Comparison of ENCODE assay signal across 8 cellular contexts in the genomic region with DNA sequence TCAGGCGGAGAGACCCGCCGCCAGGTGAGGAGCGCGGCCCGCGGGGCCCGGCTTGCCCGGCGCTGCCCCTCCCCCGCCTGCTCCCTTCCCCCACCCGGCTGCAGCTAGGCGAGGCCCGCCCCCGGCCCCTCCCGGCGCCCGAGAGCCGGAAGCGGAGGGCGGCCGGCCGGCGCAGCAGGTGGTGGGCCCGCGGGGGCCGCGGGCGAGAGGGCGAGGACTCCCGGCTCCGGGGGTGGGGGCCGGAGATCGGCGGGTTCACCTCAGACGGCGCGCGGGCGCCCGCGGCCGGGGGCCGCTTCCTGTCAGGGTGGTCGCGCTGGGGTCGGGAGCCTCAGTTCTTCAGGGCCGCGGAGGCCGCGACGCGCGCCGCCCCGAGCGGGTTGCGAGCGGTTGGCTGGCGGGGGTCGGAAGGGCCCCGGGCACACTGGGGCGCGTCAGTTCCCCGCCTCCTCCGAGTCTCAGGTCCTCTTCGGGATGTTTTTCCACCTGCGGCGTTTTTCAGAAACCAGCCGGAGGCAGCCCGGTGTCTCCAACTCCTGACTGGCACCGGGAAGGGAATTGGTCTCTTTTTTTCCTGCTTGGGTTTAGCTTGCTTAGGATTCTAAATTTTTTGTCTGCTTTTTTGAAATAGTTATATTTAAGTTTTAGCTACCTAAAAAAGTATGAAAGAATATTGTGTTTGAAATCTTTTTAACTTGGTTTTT. TPM values are rescaled to one million over a fixed set of nuclear protein-coding genes. Genes with fewer than 3 reads are reported as not detected.
DNase-seq lines count a peak whose midpoint lies in the region; ATAC-seq, FAIRE-seq and TF ChIP-seq lines count a peak whose summit lies in the region.

No MANE protein-coding gene starts in this region.

- H3K27me3 ChIP-seq in DOHH2 (ENCODE audit: control insufficient read depth, low read length) = no peaks in the 10 kb centered on the region
- H3K27me3 ChIP-seq in K562 (ENCODE audit: control insufficient read depth in 2 of 2, insufficient read depth in 2 of 2, low read length in 2 of 2) = no peaks in the 10 kb centered on the region
- H3K27me3 ChIP-seq in iPS-20b (ENCODE audit: insufficient read depth, low read length) = peaks cover 9% of the 10 kb centered on the region
- peaks cover 8% of the 10 kb centered on the region for H3K27me3 ChIP-seq in smooth muscle cell (ENCODE audit: low read depth)

- in situ Hi-C loops in K562 (cut with MboI) = no loop called here

- H2AFZ ChIP-seq in K562 (ENCODE audit: low read depth, low read length) = peak overlapping the region; percentile 80
- no peak overlapping the region for H2AFZ ChIP-seq in smooth muscle cell (ENCODE audit: low read depth)

- H3K9me2 ChIP-seq in DOHH2 (replicated peaks; ENCODE audit: control insufficient read depth, low read length) = no peaks in the 10 kb centered on the region

- H3K9me1 ChIP-seq in K562 (ENCODE audit: control insufficient read depth, insufficient read depth, low read length) = no peaks in the 10 kb centered on the region

- H3K9ac ChIP-seq in K562 (ENCODE audit: insufficient read depth in 1 of 2, low read depth in 2 of 2, low read length in 2 of 2) (peak overlapping the region; percentile 91 to 96), iPS-20b (ENCODE audit: low read depth, low read length) (peak overlapping the region; percentile 98), smooth muscle cell (ENCODE audit: low read depth) (peak overlapping the region; percentile 84)

- H3K4me1 ChIP-seq in DOHH2 (ENCODE audit: control insufficient read depth, low read length) (peaks cover 47% of the 10 kb centered on the region), K562 (replicated peaks in 1 of 2; ENCODE audit: control insufficient read depth in 2 of 2, insufficient read depth in 2 of 2, low read length in 2 of 2) (peaks cover 7 to 12% of the 10 kb centered on the region in 2 experiments; a peak in 4 of 5 replicates), iPS-20b (ENCODE audit: insufficient read depth, low read length) (peaks cover 22% of the 10 kb centered on the region), smooth muscle cell (ENCODE audit: low read depth) (peaks cover 20% of the 10 kb centered on the region)

- H3K79me2 ChIP-seq in DOHH2 (ENCODE audit: control insufficient read depth, low read length) (peaks cover 50% of the 10 kb centered on the region), K562 (ENCODE audit: control insufficient read depth, insufficient read depth, low read length) (peaks cover 51% of the 10 kb centered on the region), smooth muscle cell (ENCODE audit: low read depth) (peaks cover 42% of the 10 kb centered on the region)

- peak overlapping the region; percentile 84 for H3K4me2 ChIP-seq in DOHH2 (ENCODE audit: low read length)
- peak overlapping the region; percentile 81 for H3K4me2 ChIP-seq in K562 (ENCODE audit: insufficient read depth, low read length)
- peak overlapping the region; percentile 89 for H3K4me2 ChIP-seq in smooth muscle cell

- H3K9me3 ChIP-seq in DOHH2 (ENCODE audit: control insufficient read depth, insufficient read depth, low read length) (no peaks in the 10 kb centered on the region), K562 (replicated peaks; ENCODE audit: control insufficient read depth, insufficient read depth, low read depth, low read length) (peaks cover 7% of the 10 kb centered on the region), iPS-20b (ENCODE audit: insufficient read depth, low read depth, low read length) (no peaks in the 10 kb centered on the region), smooth muscle cell (replicated peaks; ENCODE audit: low read depth) (no peaks in the 10 kb centered on the region)

- no peak for TF ChIP-seq RAD21 in K562 (CRISPR knock-in tag; conservative IDR thresholded peaks at IDR 0.05 in 1 of 2, IDR thresholded peaks at IDR 0.05 in 1 of 2)

- POLR2A ChIA-PET in K562 (lab: Yijun Ruan, JAX) = interaction anchor here (0.6 to 4.2 kb wide), 9 partner anchors 11 to 207 kb away, joined by 3 to 27 read pairs (median 3); no protein-coding TSS in a partner anchor

- TF ChIP-seq POLR2A in K562 (conservative IDR thresholded peaks at IDR 0.05) = no peak

- intact Hi-C loops in K562 (cut with micrococcal nuclease) = loop anchor here (2.0 to 10.0 kb wide), 3 partner anchors 95 to 165 kb away; a partner anchor contains a TSS

- no peak for FAIRE-seq in K562 (lab: Jason Lieb, UNC)

- H3K4me3 ChIP-seq in DOHH2 (ENCODE audit: low read length) = peak overlapping the region; percentile 75
- peak overlapping the region; percentile 85 for H3K4me3 ChIP-seq in K562
- H3K4me3 ChIP-seq in iPS-20b (ENCODE audit: low read length) = peak overlapping the region; percentile 97
- peak overlapping the region; percentile 77 for H3K4me3 ChIP-seq in smooth muscle cell

- BruUV-seq in K562 (replicated peaks; lab: Mats Ljungman, UMichigan) = no TSS peak

- no peak for TF ChIP-seq EP300 in K562 (IDR thresholded peaks at IDR 0.05; ENCODE audit: low read length)

- DNase-seq in RPMI8226 (peak; percentile 88), K562 (ENCODE audit: extremely low read depth in 1 of 4, low spot score in 3 of 4) (peak; percentile 83 to 91 (median 90)), smooth muscle cell (lab: John Stamatoyannopoulos, UW; ENCODE audit: unreplicated experiment) (peak; percentile 84), cerebellar nuclear complex (lab: John Stamatoyannopoulos, UW) (no peak)

- H4K20me1 ChIP-seq in DOHH2 (ENCODE audit: control insufficient read depth, insufficient read depth, low read depth, low read length) = no peaks in the 10 kb centered on the region; the same call in none of the 2 replicates
- 0 out of 2 replicates have a peak, but pooled peaks cover 5% of the 10 kb centered on the region for H4K20me1 ChIP-seq in K562 (replicated peaks; ENCODE audit: control insufficient read depth, insufficient read depth, low read length)
- peaks cover 47% of the 10 kb centered on the region for H4K20me1 ChIP-seq in smooth muscle cell (ENCODE audit: low read depth)

- TF ChIP-seq CTCF in DOHH2 (IDR thresholded peaks at IDR 0.05; ENCODE audit: low read depth, low read length, poor library complexity, severe bottlenecking) = no peak
- no peak for TF ChIP-seq CTCF in K562 (IDR thresholded peaks at IDR 0.05 in 2 of 3, conservative IDR thresholded peaks at IDR 0.05 in 1 of 3; ENCODE audit: insufficient read depth in 2 of 3, low read depth in 1 of 3, low read length in 3 of 3)
- no peak for TF ChIP-seq CTCF in smooth muscle cell (IDR thresholded peaks at IDR 0.05; ENCODE audit: borderline replicate concordance, insufficient read depth, poor library complexity, severe bottlenecking)

- CTCF ChIA-PET in K562 (lab: Yijun Ruan, JAX; ENCODE audit: low intra/inter-chr PET ratio) = interaction anchor here (1.6 kb wide), 1 partner anchor 113 kb away, joined by 3 read pairs; no protein-coding TSS in a partner anchor

- peak; percentile 56 for ATAC-seq in GM19455 (IDR thresholded peaks at IDR 0.05; ENCODE audit: unreplicated experiment)
- peak; percentile 27 for ATAC-seq in HG03565 (IDR thresholded peaks at IDR 0.05; ENCODE audit: unreplicated experiment)
- ATAC-seq in K562 = peak; percentile 75

- H3K27ac ChIP-seq in DOHH2 (ENCODE audit: low read depth, low read length) = peak overlapping the region; percentile 73
- peak overlapping the region; percentile 95 for H3K27ac ChIP-seq in K562 (ENCODE audit: extremely low read depth, low read depth, low read length)
- peak overlapping the region; percentile 86 for H3K27ac ChIP-seq in iPS-20b (ENCODE audit: low read length)
- peak overlapping the region; percentile 84 for H3K27ac ChIP-seq in smooth muscle cell (ENCODE audit: low read depth)

- peaks cover 15% of the 10 kb centered on the region; the same call in 1 of the 2 replicates for H3F3A ChIP-seq in DOHH2 (ENCODE audit: control insufficient read depth, insufficient read depth)
- H3F3A ChIP-seq in smooth muscle cell (ENCODE audit: low read depth) = no peaks in the 10 kb centered on the region

- WGBS in K562 (ENCODE audit: insufficient coverage, low coverage, missing lambda C conversion rate) = 0% methylated on average over 21 of the region's 72 CpGs
- under 1% methylated on average over 19 of the region's 72 CpGs for WGBS in smooth muscle cell (ENCODE audit: low lambda C conversion rate)

- H3K36me3 ChIP-seq in DOHH2 (ENCODE audit: control insufficient read depth, low read length) (no peaks in the 10 kb centered on the region), K562 (ENCODE audit: control insufficient read depth, insufficient read depth, low read length) (no peaks in the 10 kb centered on the region), iPS-20b (ENCODE audit: insufficient read depth, low read depth, low read length) (no peaks in the 10 kb centered on the region), smooth muscle cell (ENCODE audit: low read depth) (no peaks in the 10 kb centered on the region)

TF ChIP-seq in K562, 482 proteins besides CTCF, POLR2A, EP300 and RAD21 (continues in another document):
- TF ChIP-seq GABPA (tag; conservative IDR thresholded peaks at IDR 0.05; ENCODE audit: low read depth) (peak; percentile 85), SNIP1 (IDR thresholded peaks at IDR 0.05; ENCODE audit: low read depth) (0 out of 2 replicates have a peak, but pooled peaks have one; percentile 14), ZNF668 (CRISPR knock-in tag; IDR thresholded peaks at IDR 0.05) (no peak), SRF (CRISPR knock-in tag; IDR thresholded peaks at IDR 0.05) (no peak), YY1 (IDR thresholded peaks at IDR 0.05; ENCODE audit: borderline replicate concordance in 1 of 3, control insufficient read depth in 1 of 3, extremely low read depth in 1 of 3, insufficient read depth in 3 of 3, insufficient read length in 1 of 3, insufficient replicate concordance in 2 of 3, low read depth in 1 of 3, low read length in 2 of 3) (peak in 1 of 3 experiments; percentile 43)

RNA-seq across cellular contexts. Expression of a gene that starts 0.5 kb away (rescaled TPM):
- 51.9 and 140 TPM in 2 replicates for total RNA-seq in K562 (2011; cell fraction: chromatin; rRNA removed; ENCODE audit: low replicate concordance)
- 35.2 and 52.0 TPM in 2 replicates for total RNA-seq in K562 (2011; cell fraction: nucleolus; rRNA removed)
- 123 and 192 TPM in 2 replicates for total RNA-seq in K562 (2011; cell fraction: nucleoplasm; rRNA removed)
- total RNA-seq in K562 (2014; rRNA removed) (99.5 and 142 TPM in 2 replicates), K562 (2014; rRNA removed; fragmentation: Illumina TruSeq; extraction: Trizol) (88.7 and 105 TPM in 2 replicates), K562 (2015; rRNA removed; fragmentation: Illumina TruSeq; extraction: Trizol) (90.3 TPM in 2 replicates), K562 (2021) (53.9 and 58.7 TPM in 2 replicates), smooth muscle cell (144 and 165 TPM in 2 replicates)
- polyA plus RNA-seq in K562 (2011; rRNA removed) (206 and 207 TPM in 2 replicates), K562 (2014; fragmentation: Illumina TruSeq; extraction: Trizol) (86.1 and 92.2 TPM in 2 replicates), K562 (2014; fragmentation: Nextera tagmentation; extraction: Ambion mirVana) (10 to 100 TPM; 82.1 to 93.8 TPM), K562 (2014; rRNA removed) (88.9 and 113 TPM in 2 replicates), smooth muscle cell (78.4 and 81.9 TPM in 2 replicates)
- 120 and 168 TPM in 2 replicates for polyA plus RNA-seq in K562 (2011; cell fraction: cytosol; rRNA removed)
- 64.7 and 97.9 TPM in 2 replicates for polyA plus RNA-seq in K562 (2011; cell fraction: nucleus; rRNA removed)
- polyA plus RNA-seq in K562 (2012) = 64.3 and 76.6 TPM in 2 replicates
- 145 and 181 TPM in 2 replicates for polyA minus RNA-seq in K562 (2011; rRNA and poly(A)+ RNA removed)
- 69.8 and 79.2 TPM in 2 replicates for polyA minus RNA-seq in K562 (2011; cell fraction: cytosol; rRNA and poly(A)+ RNA removed)
- 39.3 and 63.2 TPM in 2 replicates for polyA minus RNA-seq in K562 (2011; cell fraction: nucleus; rRNA and poly(A)+ RNA removed)

Comparison
In these comparisons a context has a peak if more than half of its experiments do, and no peak if none do; other contexts are left out.
1. DNase-seq: peak in RPMI8226 (single experiment), K562 (4 of 4) and smooth muscle cell (single experiment); none in cerebellar nuclear complex (0 of 2).
2. Peak in every context shown above with its lines, with median percentiles within 50 percentile points of each other: H3K27ac ChIP-seq, H3K4me2 ChIP-seq, H3K4me3 ChIP-seq, ATAC-seq and H3K9ac ChIP-seq.